Comparison of ENCODE assay signal across 19 cellular contexts in genomic region chr3:113271594-113272368, GRCh38.
"Had no signal": no experiment of that assay in that cellular context is flagged by ENCODE, and none has a peak within 500 bp of the region (broad histone marks: within the 10 kb centered on the region; RNA-seq: fewer than 3 reads in every experiment).

No MANE protein-coding gene starts in this region.

- H3K4me3 Mint-ChIP-seq: activated CD8-positive, alpha-beta T cell treated with anti-CD3 and anti-CD28 coated beads for 36 hours; activated naive CD8-positive, alpha-beta T cell treated with anti-CD3 and anti-CD28 coated beads, Interleukin-2, amount 50 U/mL, for 24 hours; activated T-helper 1 cell treated with anti-CD3 and anti-CD28 coated beads, Interleukin-12 subunit alpha, Interleukin-12 subunit beta, Interleukin-2, Interleukin-4 antibody, amounts not matched to agents 30 ng/mL and 10 ng/mL and 1 ng/mL, durations not matched to agents 14 hours and 24 hours and 36 hours; memory B cell; natural killer cell treated with Interleukin-12 subunit alpha and Interleukin-12 subunit beta and Interleukin-15 and Interleukin-18, amount 100 ng/mL, for 72 hours had no signal

- H3K27me3 Mint-ChIP-seq: activated CD8-positive, alpha-beta T cell treated with anti-CD3 and anti-CD28 coated beads for 36 hours; memory B cell had no signal

- H3K27ac Mint-ChIP-seq: activated CD8-positive, alpha-beta T cell treated with anti-CD3 and anti-CD28 coated beads for 36 hours; activated naive CD8-positive, alpha-beta T cell treated with anti-CD3 and anti-CD28 coated beads, Interleukin-2, amount 50 U/mL, for 24 hours; activated T-helper 1 cell treated with anti-CD3 and anti-CD28 coated beads, Interleukin-12 subunit alpha, Interleukin-12 subunit beta, Interleukin-2, Interleukin-4 antibody, amounts not matched to agents 30 ng/mL and 10 ng/mL and 1 ng/mL, durations not matched to agents 14 hours and 24 hours and 36 hours; memory B cell had no signal

- DNase-seq: activated CD4-positive, alpha-beta T cell treated with anti-CD3 and anti-CD28 coated beads for 4 hours; activated CD8-positive, alpha-beta T cell treated with anti-CD3 and anti-CD28 coated beads for 36 hours; activated naive CD4-positive, alpha-beta T cell; activated naive CD8-positive, alpha-beta T cell treated with anti-CD3 and anti-CD28 coated beads, Interleukin-2, amount 50 U/mL, for 24 hours; caudate nucleus; colonic mucosa; foreskin melanocyte; heart right ventricle; left ventricle myocardium inferior; retina; stimulated activated CD4-positive, alpha-beta T cell treated with anti-CD3 and anti-CD28 coated beads, Interleukin-15, amount 100 ng/mL, for 24 hours; stimulated activated CD4-positive, alpha-beta T cell treated with anti-CD3 and anti-CD28 coated beads, Interleukin-4, amount 100 ng/mL, for 4 hours; SW 1271; T1000; tibial artery had no signal

- ATAC-seq: activated naive CD8-positive, alpha-beta T cell treated with anti-CD3 and anti-CD28 coated beads, Interleukin-2, amount 50 U/mL, for 24 hours; heart right ventricle; natural killer cell treated with Interleukin-12 subunit alpha and Interleukin-12 subunit beta and Interleukin-15 and Interleukin-18, amount 100 ng/mL, for 72 hours had no signal

- H3K36me3 Mint-ChIP-seq: memory B cell; natural killer cell treated with Interleukin-12 subunit alpha and Interleukin-12 subunit beta and Interleukin-15 and Interleukin-18, amount 100 ng/mL, for 72 hours had no signal

- FAIRE-seq: astrocyte had no signal

- H3K9me3 Mint-ChIP-seq: activated CD8-positive, alpha-beta T cell treated with anti-CD3 and anti-CD28 coated beads for 36 hours; activated naive CD8-positive, alpha-beta T cell treated with anti-CD3 and anti-CD28 coated beads, Interleukin-2, amount 50 U/mL, for 24 hours; activated T-helper 1 cell treated with anti-CD3 and anti-CD28 coated beads, Interleukin-12 subunit alpha, Interleukin-12 subunit beta, Interleukin-2, Interleukin-4 antibody, amounts not matched to agents 30 ng/mL and 10 ng/mL and 1 ng/mL, durations not matched to agents 14 hours and 24 hours and 36 hours; memory B cell; natural killer cell treated with Interleukin-12 subunit alpha and Interleukin-12 subunit beta and Interleukin-15 and Interleukin-18, amount 100 ng/mL, for 72 hours had no signal
